In the genomic region with DNA sequence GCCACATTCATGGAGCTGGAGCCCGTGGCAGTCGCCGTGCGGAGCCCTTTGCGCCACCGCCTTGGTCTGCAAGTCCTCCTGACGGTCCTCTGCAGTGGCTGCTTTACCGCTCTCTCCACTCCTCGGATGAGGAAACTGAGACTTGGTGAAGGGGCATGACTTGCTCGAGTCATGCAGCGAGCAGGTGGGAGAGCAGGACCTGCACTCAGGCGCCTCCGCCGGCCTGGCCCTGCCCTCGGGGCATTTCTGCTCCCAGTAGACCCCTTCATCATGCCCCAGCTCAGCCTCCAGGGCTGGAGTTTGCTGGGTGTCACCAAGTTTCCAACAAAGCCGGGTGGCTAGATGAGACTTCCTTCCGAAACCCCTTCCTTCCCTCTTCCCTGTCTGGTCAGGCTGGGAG, we compare ENCODE assay signal across 23 cellular contexts.
"Had no signal": no experiment of that assay in that cellular context is flagged by ENCODE, and none has a peak within 500 bp of the region (broad histone marks: within the 10 kb centered on the region; RNA-seq: fewer than 3 reads in every experiment).

No MANE protein-coding gene starts in this region.

- H3K27ac ChIP-seq: HL-60 had no signal

- DNase-seq: KBM-7, MG63, NCI-H1092, NCI-H1105 treated with DMSO at 0.1 percent for 48 hours, NCI-H1417 treated with DMSO at 0.1 percent for 48 hours, NCI-H146, NCI-H1694 treated with DMSO at 0.1 percent for 48 hours, NCI-H1930, NCI-H2081, NCI-H2107, NCI-H2171, NCI-H226, NCI-H446, NCI-H510A, NCI-H524 treated with DMSO at 0.1 percent for 48 hours, NCI-H69, NCI-H774, Right ventricle myocardium superior, RPMI8226, SIG-M5, SK-N-SH had no signal

- FAIRE-seq: RCC 7860 had no signal

- H3K27me3 ChIP-seq: MG63 had no signal

- H3K9me3 ChIP-seq: MG63, SK-N-SH had no signal

- H3K9ac ChIP-seq: SK-N-SH had no signal

- H3K4me2 ChIP-seq: SK-N-SH had no signal

- H3K4me3 ChIP-seq: MG63 had no signal

- H3K36me3 ChIP-seq: MG63 had no signal
